In genomic region chr5:97666767-97667166, GRCh38 we compare ENCODE assay signal across 15 cellular contexts.
DNase-seq lines count a peak whose midpoint lies in the region; TF ChIP-seq lines count a peak whose summit lies in the region.
"Had no signal": no experiment of that assay in that cellular context is flagged by ENCODE, and none has a peak within 500 bp of the region (broad histone marks: within the 10 kb centered on the region; RNA-seq: fewer than 3 reads in every experiment).

No MANE protein-coding gene starts in this region.

- no peak for TF ChIP-seq CTCF in choroid plexus epithelial cell (conservative IDR thresholded peaks at IDR 0.05; ENCODE audit: low read depth, low read length)
- no peak for TF ChIP-seq CTCF in dorsolateral prefrontal cortex (IDR thresholded peaks at IDR 0.05 in 54 of 56, conservative IDR thresholded peaks at IDR 0.05 in 2 of 56; ENCODE audit: low read depth in 1 of 56, partially characterized antibody in 56 of 56)

- no peaks in the 10 kb centered on the region for H3K36me3 ChIP-seq in H7 (replicated peaks; ENCODE audit: control insufficient read depth, insufficient read depth, low read length)
- H3K36me3 ChIP-seq: BLaER1 had no signal

- intact Hi-C loops in dorsolateral prefrontal cortex (cut with DNase I) = no loop called here

- H3K27me3 ChIP-seq in H7 (ENCODE audit: control insufficient read depth, insufficient read depth, low read length) (no peaks in the 10 kb centered on the region), dorsolateral prefrontal cortex (no peaks in the 10 kb centered on the region)
- H3K27me3 ChIP-seq: BLaER1 had no signal

- H3K27ac ChIP-seq in dorsolateral prefrontal cortex = no peak overlapping the region
- H3K27ac ChIP-seq: 22Rv1, BLaER1 had no signal

- DNase-seq in SIG-M5 treated with dmso at 0.1 percent for 504 hours (lab: John Stamatoyannopoulos, UW; ENCODE audit: unreplicated experiment) (peak; percentile 0), SIG-M5 (lab: John Stamatoyannopoulos, UW) (no peak), NCI-H69 (lab: John Stamatoyannopoulos, UW) (peak; percentile 19), choroid plexus epithelial cell (ENCODE audit: low read depth) (peak; percentile 2), iris pigment epithelial cell (ENCODE audit: low read depth) (peak; percentile 9), H7 (no peak), NCI-H1417 (lab: John Stamatoyannopoulos, UW) (no peak), dorsolateral prefrontal cortex (no peak)
- DNase-seq: AML-193, DMS79 treated with DMSO at 0.1 percent for 48 hours, GDM1, H9 had no signal

- no peak overlapping the region for H3K4me3 ChIP-seq in choroid plexus epithelial cell (ENCODE audit: low read depth, low read length)
- no peak overlapping the region for H3K4me3 ChIP-seq in H7 (ENCODE audit: insufficient read depth, low read depth, low read length)
- H3K4me3 ChIP-seq in dorsolateral prefrontal cortex = no peak overlapping the region
- H3K4me3 ChIP-seq: BLaER1, GM23338 had no signal

Comparison
In these comparisons a context has a peak if more than half of its experiments do, and no peak if none do; other contexts are left out.
1. DNase-seq: peak in SIG-M5 treated with dmso at 0.1 percent for 504 hours (single experiment), NCI-H69 (single experiment), choroid plexus epithelial cell (single experiment) and iris pigment epithelial cell (single experiment); none in SIG-M5 (single experiment), H7 (single experiment), NCI-H1417 (0 of 3) and dorsolateral prefrontal cortex (0 of 10).